23 cellular contexts compared by ENCODE assay signal in the genomic region with DNA sequence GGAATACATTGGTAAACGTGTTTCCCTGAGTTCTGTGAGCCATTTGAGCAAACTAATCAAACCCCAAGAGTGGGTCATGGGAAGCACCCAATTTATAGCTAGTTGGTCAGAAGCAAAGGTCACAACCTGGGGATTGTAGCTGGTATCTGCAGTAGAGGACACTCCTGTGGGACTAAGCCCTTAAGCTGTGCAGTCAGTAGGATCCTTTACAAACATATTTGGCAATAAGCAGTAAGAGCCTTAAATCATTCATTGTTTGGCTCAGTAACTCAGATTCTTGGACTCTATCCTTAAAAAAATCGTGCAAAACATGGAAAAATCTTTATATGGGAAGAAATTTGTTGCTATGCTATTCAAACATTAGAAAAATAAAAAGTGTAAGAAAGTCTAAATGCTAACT. TPM values are rescaled to one million over a fixed set of nuclear protein-coding genes. Genes with fewer than 3 reads are reported as not detected.
"Had no signal": no experiment of that assay in that cellular context is flagged by ENCODE, and none has a peak within 500 bp of the region (broad histone marks: within the 10 kb centered on the region; RNA-seq: fewer than 3 reads in every experiment).

No MANE protein-coding gene starts in this region.

- ATAC-seq: activated CD4-positive, CD25-positive, alpha-beta regulatory T cell treated with anti-CD3 and anti-CD28 coated beads, Interleukin-2, amount 50 U/mL, for 24 hours; activated CD8-positive, alpha-beta memory T cell treated with anti-CD3 and anti-CD28 coated beads, Interleukin-2, amount 10 ng/mL, durations not matched to agents 7 days and 5 days; activated CD8-positive, alpha-beta T cell treated with anti-CD3 and anti-CD28 coated beads for 36 hours; activated naive CD4-positive, alpha-beta T cell treated with anti-CD3 and anti-CD28 coated beads, Interleukin-2, amount 50 U/mL, for 72 hours; gastrocnemius medialis; pancreas; stimulated activated naive CD8-positive, alpha-beta T cell treated with anti-CD3 and anti-CD28 coated beads, Interleukin-15, amount 100 ng/mL, for 72 hours; T-cell had no signal

- H3K9me3 ChIP-seq: adrenal gland, gastrocnemius medialis, pancreas, suprapubic skin, vagina had no signal

- H3K27ac ChIP-seq: adrenal gland, gastrocnemius medialis, pancreas, suprapubic skin, vagina, VCaP had no signal

- H3K4me3 ChIP-seq: adrenal gland, gastrocnemius medialis, pancreas, suprapubic skin, vagina had no signal

- H3K36me3 ChIP-seq: adrenal gland, gastrocnemius medialis, pancreas, suprapubic skin, vagina had no signal

- DNase-seq: activated CD4-positive, alpha-beta T cell treated with anti-CD3 and anti-CD28 coated beads, Interleukin-2, amount 10 ng/mL, durations not matched to agents 24 days and 14 days; activated CD8-positive, alpha-beta memory T cell treated with anti-CD3 and anti-CD28 coated beads, Interleukin-2, amount 10 ng/mL, durations not matched to agents 7 days and 5 days; activated CD8-positive, alpha-beta T cell treated with anti-CD3 and anti-CD28 coated beads for 36 hours; activated effector memory CD4-positive, alpha-beta T cell treated with anti-CD3 and anti-CD28 coated beads, Interleukin-2, amount 50 U/mL, for 16 hours; activated T-cell treated with anti-CD3 and anti-CD28 coated beads for 4 hours; adrenal gland; effector CD4-positive, alpha-beta T cell; gastrocnemius medialis; hypothalamus; mesenchymal stem cell; nephron progenitor cell; pancreas; right cardiac atrium; stimulated activated CD4-positive, alpha-beta T cell treated with anti-CD3 and anti-CD28 coated beads, Interleukin-1b, Interleukin-23, amount 100 ng/mL, for 48 hours; stimulated activated naive CD8-positive, alpha-beta T cell treated with anti-CD3 and anti-CD28 coated beads, Interleukin-15, amount 100 ng/mL, for 72 hours; T-cell; trophoblast cell had no signal

- H3K27me3 ChIP-seq: adrenal gland, gastrocnemius medialis, pancreas, suprapubic skin, vagina had no signal

RNA-seq across cellular contexts. Expression of a gene that starts 29.9 kb away (rescaled TPM):
- total RNA-seq: activated CD4-positive, alpha-beta T cell treated with anti-CD3 and anti-CD28 coated beads, Interleukin-2, amount 10 ng/mL, durations not matched to agents 24 days and 14 days; mononuclear cell had no signal
